5 cellular contexts compared by ENCODE assay signal in the genomic region with DNA sequence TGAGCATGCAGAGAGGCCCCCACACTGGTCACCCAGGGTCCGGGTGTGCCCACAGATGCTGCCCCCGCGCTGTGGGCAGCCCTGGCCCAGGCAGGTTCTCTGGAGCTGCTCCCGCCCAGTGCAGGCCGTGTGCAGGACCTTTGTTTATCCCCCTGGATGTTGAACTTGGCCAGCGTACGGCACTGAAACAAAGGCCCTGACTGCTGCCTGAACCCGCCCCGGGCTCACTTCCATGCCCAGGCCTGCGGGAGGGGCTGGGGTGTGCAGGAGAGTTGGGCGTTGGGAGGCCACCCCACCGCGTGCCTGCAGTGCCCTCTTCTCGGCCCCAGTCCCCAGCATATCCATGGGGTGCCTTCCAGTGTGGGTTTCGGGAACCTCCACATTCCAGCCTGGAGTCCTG. TPM values are rescaled to one million over a fixed set of nuclear protein-coding genes. Genes with fewer than 3 reads are reported as not detected.
DNase-seq lines count a peak whose midpoint lies in the region; ATAC-seq and TF ChIP-seq lines count a peak whose summit lies in the region.
"Not testable (repeated sequence)": the region's sequence is repeated elsewhere in the genome, so short reads cannot be mapped to it uniquely, and the experiment has no call there.

No MANE protein-coding gene starts in this region.

- not testable (repeated sequence) for H3K27ac ChIP-seq in right cardiac atrium (ENCODE audit: low read length); right lobe of liver

- not testable (repeated sequence) for H3K27me3 Mint-ChIP-seq in activated CD4-positive, alpha-beta T cell treated with anti-CD3 and anti-CD28 coated beads, Interleukin-2, amount 10 ng/mL, durations not matched to agents 24 days and 14 days

- H3K27ac Mint-ChIP-seq in activated CD4-positive, alpha-beta T cell treated with anti-CD3 and anti-CD28 coated beads, Interleukin-2, amount 10 ng/mL, durations not matched to agents 24 days and 14 days: not testable (repeated sequence)

- intact Hi-C loops in activated CD4-positive, alpha-beta T cell treated with anti-CD3 and anti-CD28 coated beads, Interleukin-2, amount 10 ng/mL, durations not matched to agents 24 days and 14 days (cut with micrococcal nuclease); right cardiac atrium (cut with DNase I); right lobe of liver (cut with DNase I): not testable (repeated sequence)

- no CpG with 5 or more reads among the region's 15 CpGs for WGBS in right cardiac atrium
- no CpG with 5 or more reads among the region's 15 CpGs for WGBS in right lobe of liver (ENCODE audit: insufficient coverage, low coverage, low lambda C conversion rate, missing lambda C conversion rate)

- not testable (repeated sequence) for H3K4me3 Mint-ChIP-seq in activated CD4-positive, alpha-beta T cell treated with anti-CD3 and anti-CD28 coated beads, Interleukin-2, amount 10 ng/mL, durations not matched to agents 24 days and 14 days

- H3K36me3 ChIP-seq in right lobe of liver: not testable (repeated sequence)

- not testable (repeated sequence) for H3K9me3 ChIP-seq in right cardiac atrium (ENCODE audit: control insufficient read depth, low read length); right lobe of liver

- H3K4me3 ChIP-seq in right cardiac atrium (ENCODE audit: low read length); right lobe of liver: not testable (repeated sequence)

- not testable (repeated sequence) for H3K27me3 ChIP-seq in right cardiac atrium (ENCODE audit: control insufficient read depth, insufficient read depth); right lobe of liver

- not testable (repeated sequence) for H3K4me1 Mint-ChIP-seq in activated CD4-positive, alpha-beta T cell treated with anti-CD3 and anti-CD28 coated beads, Interleukin-2, amount 10 ng/mL, durations not matched to agents 24 days and 14 days

- not testable (repeated sequence) for TF ChIP-seq POLR2A in right lobe of liver (IDR thresholded peaks at IDR 0.05)

- DNase-seq in activated CD4-positive, alpha-beta T cell treated with anti-CD3 and anti-CD28 coated beads, Interleukin-2, amount 10 ng/mL, durations not matched to agents 24 days and 14 days: peak; percentile 2
- peak in 1 of 3 donors; percentile 24 for DNase-seq in right cardiac atrium
- DNase-seq in left lobe of liver (ENCODE audit: low spot score); right lobe of liver: not testable (repeated sequence)

- not testable (repeated sequence) for TF ChIP-seq CTCF in right lobe of liver (IDR thresholded peaks at IDR 0.05)

- H3K36me3 Mint-ChIP-seq in activated CD4-positive, alpha-beta T cell treated with anti-CD3 and anti-CD28 coated beads, Interleukin-2, amount 10 ng/mL, durations not matched to agents 24 days and 14 days (ENCODE audit: low read depth): not testable (repeated sequence)

- ATAC-seq in esophagus mucosa (peak; percentile 21), right cardiac atrium (peak; percentile 58 to 59), left lobe of liver (peak; percentile 36), right lobe of liver (peak in 3 of 4 donors; percentile 28 to 63 (median 34))

- not testable (repeated sequence) for H3K4me1 ChIP-seq in right cardiac atrium (ENCODE audit: control insufficient read depth, insufficient read depth, low read length); right lobe of liver

- not testable (repeated sequence) for H3K9me3 Mint-ChIP-seq in activated CD4-positive, alpha-beta T cell treated with anti-CD3 and anti-CD28 coated beads, Interleukin-2, amount 10 ng/mL, durations not matched to agents 24 days and 14 days

RNA-seq across cellular contexts. Expression of gene GATD3, which starts 32.5 kb away (rescaled TPM):
- total RNA-seq in activated CD4-positive, alpha-beta T cell treated with anti-CD3 and anti-CD28 coated beads, Interleukin-2, amount 10 ng/mL, durations not matched to agents 24 days and 14 days: 13.1 and 15.0 TPM in 2 replicates
- total RNA-seq in esophagus mucosa: 3.3 TPM
- 10 to 100 TPM in 3 of 4 donors, 1 to 10 TPM in 1; 7.0 to 83.1 (median 14.1) TPM for total RNA-seq in right cardiac atrium
- 12.1 TPM for polyA plus RNA-seq in right cardiac atrium
- total RNA-seq in left lobe of liver: 41.2 TPM
- total RNA-seq in right lobe of liver: 10 to 100 TPM in 3 of 6 experiments, 1 to 10 TPM in 3; 5.8 to 83.8 (median 11.1) TPM

RNA-seq across cellular contexts. Expression of gene PWP2, which starts 58.7 kb away (rescaled TPM):
- total RNA-seq in activated CD4-positive, alpha-beta T cell treated with anti-CD3 and anti-CD28 coated beads, Interleukin-2, amount 10 ng/mL, durations not matched to agents 24 days and 14 days: 10.0 and 16.5 TPM in 2 replicates
- total RNA-seq in esophagus mucosa: 2.5 TPM
- 1 to 10 TPM in 3 of 4 donors, under 1 TPM in 1; 0.94 to 8.9 (median 2.3) TPM for total RNA-seq in right cardiac atrium
- polyA plus RNA-seq in right cardiac atrium: 1.6 TPM
- 4.8 TPM for total RNA-seq in left lobe of liver
- total RNA-seq in right lobe of liver: 1 to 10 TPM in 5 of 6 experiments, under 1 TPM in 1; 0.93 to 7.5 (median 3.0) TPM
